Comparison of ENCODE assay signal across 12 cellular contexts in the genomic region with DNA sequence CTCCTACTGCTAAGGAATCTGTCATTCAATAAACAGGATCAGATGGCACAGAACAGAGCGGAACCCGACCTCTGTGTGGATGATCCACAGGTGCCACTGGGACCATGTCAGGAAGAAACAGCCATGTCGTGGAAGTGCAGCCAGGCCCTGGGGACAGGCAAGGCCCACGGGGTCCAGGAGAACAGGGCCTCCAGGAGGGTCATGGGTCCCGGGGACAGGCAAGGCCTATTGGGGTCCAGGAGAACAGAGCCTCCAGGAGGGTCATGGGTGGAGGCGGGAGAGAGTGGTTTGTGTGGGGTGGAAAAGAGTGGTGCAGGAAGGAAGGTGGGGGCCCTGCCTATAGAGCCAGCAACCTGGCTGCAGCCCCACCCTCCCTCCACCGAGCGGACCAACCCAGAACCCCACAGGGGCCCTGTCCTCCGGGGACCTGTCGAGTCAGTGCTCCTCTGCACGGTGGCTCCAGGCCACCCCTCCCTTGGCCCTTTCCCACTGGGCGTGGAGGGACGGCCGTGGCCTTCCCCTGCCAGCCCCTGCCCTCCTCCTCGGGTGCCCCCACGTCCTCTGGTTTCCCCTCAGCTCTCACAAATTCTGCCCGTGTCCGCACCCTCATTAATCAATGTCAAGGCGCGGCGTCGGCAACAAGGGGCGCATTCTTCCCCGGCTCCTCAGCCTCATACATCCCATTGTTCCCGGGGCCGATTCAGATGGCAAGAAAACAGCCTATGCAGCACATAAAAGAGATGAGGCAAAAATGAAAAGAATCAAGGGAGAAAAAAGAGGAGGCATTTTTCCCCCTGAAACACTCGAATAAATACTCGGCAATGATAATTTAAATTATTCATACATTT.
"Had no signal": no experiment of that assay in that cellular context is flagged by ENCODE, and none has a peak within 500 bp of the region (broad histone marks: within the 10 kb centered on the region; RNA-seq: fewer than 3 reads in every experiment).

No MANE protein-coding gene starts in this region.

- H3K27ac ChIP-seq: heart right ventricle, neural progenitor cell, parathyroid adenoma, skin epidermis, transverse colon had no signal

- H3K9me3 ChIP-seq: body of pancreas, heart right ventricle, transverse colon had no signal

- H3K36me3 ChIP-seq: heart right ventricle, neural progenitor cell, transverse colon had no signal

- DNase-seq: activated CD4-positive, alpha-beta T cell treated with anti-CD3 and anti-CD28 coated beads for 48 hours; activated CD8-positive, alpha-beta T cell treated with anti-CD3 and anti-CD28 coated beads, Interleukin-2, amount 10 ng/mL, durations not matched to agents 7 days and 5 days; activated naive CD4-positive, alpha-beta T cell treated with Interleukin-2 at 50 U/mL for 16 hours; body of pancreas; heart right ventricle; left ventricle myocardium superior; mesendoderm; stimulated activated CD4-positive, alpha-beta T cell treated with anti-CD3 and anti-CD28 coated beads, Interleukin-4, amount 100 ng/mL, for 4 hours; transverse colon had no signal

- ATAC-seq: activated CD8-positive, alpha-beta T cell treated with anti-CD3 and anti-CD28 coated beads, Interleukin-2, amount 10 ng/mL, durations not matched to agents 7 days and 5 days; body of pancreas; heart right ventricle; left ventricle myocardium superior had no signal

- H3K27me3 ChIP-seq: body of pancreas, neural progenitor cell, transverse colon had no signal

- H3K4me3 ChIP-seq: body of pancreas, heart right ventricle, neural progenitor cell, skin epidermis, transverse colon had no signal

- H3K4me1 ChIP-seq: parathyroid adenoma had no signal
